Comparison of ENCODE assay signal across 18 cellular contexts in the genomic region with DNA sequence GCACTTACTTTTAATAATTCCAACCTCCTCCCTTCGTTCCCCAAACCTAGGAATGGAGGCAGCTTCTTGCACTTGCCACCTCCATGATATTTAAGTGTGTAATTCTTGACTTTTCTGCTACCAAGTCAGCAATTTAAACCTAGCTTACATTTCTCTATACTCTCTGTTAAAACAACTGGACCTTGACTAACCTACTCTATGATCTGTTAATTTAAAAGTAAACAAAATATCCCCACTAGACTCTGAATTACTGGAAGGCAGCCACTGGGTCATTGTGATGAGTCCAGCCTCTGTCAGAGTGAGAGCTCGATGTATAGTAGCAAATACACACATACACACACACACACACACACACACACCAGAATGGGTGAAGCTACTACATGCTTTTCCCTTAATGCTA. TPM values are rescaled to one million over a fixed set of nuclear protein-coding genes. Genes with fewer than 3 reads are reported as not detected.
DNase-seq lines count a peak whose midpoint lies in the region; TF ChIP-seq lines count a peak whose summit lies in the region.
"Had no signal": no experiment of that assay in that cellular context is flagged by ENCODE, and none has a peak within 500 bp of the region (broad histone marks: within the 10 kb centered on the region; RNA-seq: fewer than 3 reads in every experiment).

No MANE protein-coding gene starts in this region.

- H3K27ac ChIP-seq in C4-2B (peak overlapping the region; percentile 60), caudate nucleus (ENCODE audit: low read depth, low read length) (peak overlapping the region; percentile 58)
- H3K27ac ChIP-seq: WERI-Rb-1 had no signal

- peak; percentile 20 for DNase-seq in M059J (ENCODE audit: low read depth)
- DNase-seq in caudate nucleus (lab: John Stamatoyannopoulos, UW): no peak
- DNase-seq in kidney tubule cell (ENCODE audit: low spot score): peak; percentile 30
- no peak for DNase-seq in hepatic stellate cell (ENCODE audit: low spot score)
- DNase-seq in activated T-helper 1 cell treated with anti-CD3 and anti-CD28 coated beads, Interleukin-12 subunit alpha, Interleukin-12 subunit beta, Interleukin-2, Interleukin-4 antibody, amounts not matched to agents 30 ng/mL and 10 ng/mL and 1 ng/mL, durations not matched to agents 14 hours and 24 hours and 36 hours (ENCODE audit: low spot score): no peak
- DNase-seq in occipital lobe (lab: John Stamatoyannopoulos, UW): no peak
- no peak for DNase-seq in NCI-H526 treated with DMSO at 0.1 percent for 48 hours (lab: John Stamatoyannopoulos, UW)
- DNase-seq: activated CD8-positive, alpha-beta memory T cell treated with anti-CD3 and anti-CD28 coated beads for 24 hours; DMS 273 treated with DMSO at 0.1 percent for 48 hours; Karpas-422; posterior cingulate gyrus; stimulated activated naive CD8-positive, alpha-beta T cell treated with anti-CD3 and anti-CD28 coated beads, Interleukin-15, amount 100 ng/mL, for 72 hours had no signal

- no peaks in the 10 kb centered on the region for H3K9me3 Mint-ChIP-seq in activated T-helper 1 cell treated with anti-CD3 and anti-CD28 coated beads, Interleukin-12 subunit alpha, Interleukin-12 subunit beta, Interleukin-2, Interleukin-4 antibody, amounts not matched to agents 30 ng/mL and 10 ng/mL and 1 ng/mL, durations not matched to agents 14 hours and 24 hours and 36 hours
- H3K9me3 Mint-ChIP-seq: activated T-helper 2 cell treated with anti-CD3 and anti-CD28 coated beads, Interferon-gamma antibody, Interleukin-2, Interleukin-4, amounts not matched to agents 10 μg/mL and 5 μg/mL and 100 μg/mL, durations not matched to agents 14 hours and 24 hours and 36 hours had no signal

- H3K4me1 Mint-ChIP-seq in activated T-helper 1 cell treated with anti-CD3 and anti-CD28 coated beads, Interleukin-12 subunit alpha, Interleukin-12 subunit beta, Interleukin-2, Interleukin-4 antibody, amounts not matched to agents 30 ng/mL and 10 ng/mL and 1 ng/mL, durations not matched to agents 14 hours and 24 hours and 36 hours (ENCODE audit: low read depth): no peaks in the 10 kb centered on the region
- H3K4me1 Mint-ChIP-seq: stimulated activated naive CD8-positive, alpha-beta T cell treated with anti-CD3 and anti-CD28 coated beads, Interleukin-15, amount 100 ng/mL, for 72 hours had no signal

- H3K36me3 Mint-ChIP-seq in activated T-helper 1 cell treated with anti-CD3 and anti-CD28 coated beads, Interleukin-12 subunit alpha, Interleukin-12 subunit beta, Interleukin-2, Interleukin-4 antibody, amounts not matched to agents 30 ng/mL and 10 ng/mL and 1 ng/mL, durations not matched to agents 14 hours and 24 hours and 36 hours (ENCODE audit: low read depth): no peaks in the 10 kb centered on the region

- no peak for TF ChIP-seq CTCF in C4-2B (conservative IDR thresholded peaks at IDR 0.05)

- intact Hi-C loops in activated T-helper 1 cell treated with anti-CD3 and anti-CD28 coated beads, Interleukin-12 subunit alpha, Interleukin-12 subunit beta, Interleukin-2, Interleukin-4 antibody, amounts not matched to agents 30 ng/mL and 10 ng/mL and 1 ng/mL, durations not matched to agents 14 hours and 24 hours and 36 hours (cut with micrococcal nuclease): no loop called here

- H3K4me3 Mint-ChIP-seq in activated T-helper 1 cell treated with anti-CD3 and anti-CD28 coated beads, Interleukin-12 subunit alpha, Interleukin-12 subunit beta, Interleukin-2, Interleukin-4 antibody, amounts not matched to agents 30 ng/mL and 10 ng/mL and 1 ng/mL, durations not matched to agents 14 hours and 24 hours and 36 hours: no peak overlapping the region
- H3K4me3 Mint-ChIP-seq: stimulated activated naive CD8-positive, alpha-beta T cell treated with anti-CD3 and anti-CD28 coated beads, Interleukin-15, amount 100 ng/mL, for 72 hours had no signal

- peaks cover 15% of the 10 kb centered on the region for H3K27me3 Mint-ChIP-seq in activated T-helper 1 cell treated with anti-CD3 and anti-CD28 coated beads, Interleukin-12 subunit alpha, Interleukin-12 subunit beta, Interleukin-2, Interleukin-4 antibody, amounts not matched to agents 30 ng/mL and 10 ng/mL and 1 ng/mL, durations not matched to agents 14 hours and 24 hours and 36 hours (ENCODE audit: insufficient read depth)

- H3K27ac Mint-ChIP-seq in activated T-helper 1 cell treated with anti-CD3 and anti-CD28 coated beads, Interleukin-12 subunit alpha, Interleukin-12 subunit beta, Interleukin-2, Interleukin-4 antibody, amounts not matched to agents 30 ng/mL and 10 ng/mL and 1 ng/mL, durations not matched to agents 14 hours and 24 hours and 36 hours: no peak overlapping the region
- H3K27ac Mint-ChIP-seq: activated T-helper 2 cell treated with anti-CD3 and anti-CD28 coated beads, Interferon-gamma antibody, Interleukin-2, Interleukin-4, amounts not matched to agents 10 μg/mL and 5 μg/mL and 100 μg/mL, durations not matched to agents 14 hours and 24 hours and 36 hours; stimulated activated naive CD8-positive, alpha-beta T cell treated with anti-CD3 and anti-CD28 coated beads, Interleukin-15, amount 100 ng/mL, for 72 hours had no signal

RNA-seq across cellular contexts. Expression of gene DHCR24, which starts 40.0 kb away (rescaled TPM):
- total RNA-seq in M059J (2014; rRNA removed; shearing (Covaris generic)): 184 and 227 TPM in 2 replicates
- total RNA-seq in activated T-helper 1 cell treated with anti-CD3 and anti-CD28 coated beads, Interleukin-12 subunit alpha, Interleukin-12 subunit beta, Interleukin-2, Interleukin-4 antibody, amounts not matched to agents 30 ng/mL and 10 ng/mL and 1 ng/mL, durations not matched to agents 14 hours and 24 hours and 36 hours: 206 and 211 TPM in 2 replicates
- total RNA-seq in occipital lobe: 40.7 TPM

RNA-seq across cellular contexts. Expression of gene TMEM61, which starts 53.5 kb away (rescaled TPM):
- not detected in 2 replicates for total RNA-seq in M059J (2014; rRNA removed; shearing (Covaris generic))
- total RNA-seq in activated T-helper 1 cell treated with anti-CD3 and anti-CD28 coated beads, Interleukin-12 subunit alpha, Interleukin-12 subunit beta, Interleukin-2, Interleukin-4 antibody, amounts not matched to agents 30 ng/mL and 10 ng/mL and 1 ng/mL, durations not matched to agents 14 hours and 24 hours and 36 hours: not detected in 2 replicates
- total RNA-seq in occipital lobe: 0.16 TPM
- total RNA-seq: endothelial cell of umbilical vein, liver, myocyte had no signal

Comparison
In these comparisons a context has a peak if more than half of its experiments do, and no peak if none do; other contexts are left out.
1. DNase-seq: peak in M059J (single experiment) and kidney tubule cell (single experiment); none in caudate nucleus (0 of 61), hepatic stellate cell (single experiment), activated T-helper 1 cell treated with anti-CD3 and anti-CD28 coated beads, Interleukin-12 subunit alpha, Interleukin-12 subunit beta, Interleukin-2, Interleukin-4 antibody, amounts not matched to agents 30 ng/mL and 10 ng/mL and 1 ng/mL, durations not matched to agents 14 hours and 24 hours and 36 hours (single experiment), occipital lobe (single experiment) and NCI-H526 treated with DMSO at 0.1 percent for 48 hours (single experiment).